Comparison of ENCODE assay signal across 12 cellular contexts in genomic region chr6:54194067-54194466, GRCh38.
A peak's percentile ranks its signal among the peaks of the same experiment; 100 is the strongest.
DNase-seq lines count a peak whose midpoint lies in the region; ATAC-seq and TF ChIP-seq lines count a peak whose summit lies in the region.
"Had no signal": no experiment of that assay in that cellular context is flagged by ENCODE, and none has a peak within 500 bp of the region (broad histone marks: within the 10 kb centered on the region; RNA-seq: fewer than 3 reads in every experiment).

No MANE protein-coding gene starts in this region.

- peaks cover 12% of the 10 kb centered on the region for H3K4me1 ChIP-seq in ACC112 (ENCODE audit: control insufficient read depth, insufficient read depth, low read length, unreplicated experiment)
- H3K4me1 ChIP-seq in transverse colon: peaks cover 0 to 10% (median 0%) of the 10 kb centered on the region in 4 donors
- no peaks in the 10 kb centered on the region for H3K4me1 ChIP-seq in OCI-LY7 (ENCODE audit: insufficient read depth, low read length, poor library complexity, severe bottlenecking)
- H3K4me1 ChIP-seq in suprapubic skin: no peaks in the 10 kb centered on the region

- H3K36me3 ChIP-seq in ACC112 (ENCODE audit: insufficient read depth, low read length) (no peaks in the 10 kb centered on the region), transverse colon (no peaks in the 10 kb centered on the region), OCI-LY7 (ENCODE audit: insufficient read depth, low read length) (no peaks in the 10 kb centered on the region), suprapubic skin (no peaks in the 10 kb centered on the region)

- CTCF ChIA-PET in WTC11 (lab: Charles Lee): interaction anchor here (1.0 kb wide), 1 partner anchor 9 kb away, joined by 3 read pairs; no protein-coding TSS in a partner anchor
- CTCF ChIA-PET in OCI-LY7 (lab: Charles Lee; ENCODE audit: unreplicated experiment): no interaction called here

- DNase-seq in HPDE6-E6E7 (ENCODE audit: extremely low spot score) (peak; percentile 17), WTC11 (ENCODE audit: low spot score) (no peak), islet precursor cell (peak; percentile 87), transverse colon (no peak), OCI-LY7 (ENCODE audit: low spot score) (no peak), suprapubic skin (ENCODE audit: low spot score in 2 of 2) (no peak)
- DNase-seq: activated T-cell treated with anti-CD3 and anti-CD28 coated beads, Interleukin-2, amount 50 U/mL, for 4 hours; left colon; NCI-H2107; T-helper 2 cell had no signal

- H3K4me3 Mint-ChIP-seq in WTC11: no peak overlapping the region
- H3K4me3 Mint-ChIP-seq: activated T-cell treated with anti-CD3 and anti-CD28 coated beads, Interleukin-2, amount 50 U/mL, for 4 hours had no signal

- WGBS in transverse colon (ENCODE audit: low coverage in 1 of 2), 2 donors: 51 to 100% methylated on average over 2 to 4 of the region's 4 CpGs
- WGBS in suprapubic skin: 51% methylated on average over 4 of the region's 4 CpGs

- TF ChIP-seq CTCF in WTC11 (IDR thresholded peaks at IDR 0.05) (no peak), transverse colon (IDR thresholded peaks at IDR 0.05) (no peak), OCI-LY7 (conservative IDR thresholded peaks at IDR 0.05; ENCODE audit: low read length) (no peak), suprapubic skin (IDR thresholded peaks at IDR 0.05) (no peak)

- ATAC-seq in WTC11 (peak; percentile 69), HG03025 (IDR thresholded peaks at IDR 0.05; ENCODE audit: low FRiP score, unreplicated experiment) (no peak)
- ATAC-seq: activated T-cell treated with anti-CD3 and anti-CD28 coated beads, Interleukin-2, amount 50 U/mL, for 4 hours; left colon had no signal

- no peak for TF ChIP-seq EP300 in transverse colon (IDR thresholded peaks at IDR 0.05; ENCODE audit: low read depth)
- no peak for TF ChIP-seq EP300 in suprapubic skin (IDR thresholded peaks at IDR 0.05)

- H3K27me3 Mint-ChIP-seq in WTC11 (ENCODE audit: low read depth): peaks cover 29% of the 10 kb centered on the region

- H3K9me3 ChIP-seq in transverse colon: no peaks in the 10 kb centered on the region
- no peaks in the 10 kb centered on the region for H3K9me3 ChIP-seq in OCI-LY7 (ENCODE audit: low read length)
- no peaks in the 10 kb centered on the region for H3K9me3 ChIP-seq in suprapubic skin

- no peaks in the 10 kb centered on the region for H3K79me2 ChIP-seq in ACC112 (ENCODE audit: control insufficient read depth, insufficient read depth, low read length, unreplicated experiment)
- H3K79me2 ChIP-seq in OCI-LY7 (ENCODE audit: insufficient read depth, low read depth, low read length): no peaks in the 10 kb centered on the region

- peak overlapping the region; percentile 31; the same call in 1 of the 2 replicates for H3K27ac ChIP-seq in ACC112 (ENCODE audit: low read depth, low read length)
- no peak overlapping the region for H3K27ac ChIP-seq in transverse colon
- H3K27ac ChIP-seq in OCI-LY7 (ENCODE audit: low read depth, low read length, poor library complexity, severe bottlenecking): no peak overlapping the region
- no peak overlapping the region for H3K27ac ChIP-seq in suprapubic skin

- H3K9me2 ChIP-seq in OCI-LY7 (ENCODE audit: insufficient read depth, low read length): no peaks in the 10 kb centered on the region

- no TSS peak for BruUV-seq in OCI-LY7 (replicated peaks; lab: Mats Ljungman, UMichigan)

- intact Hi-C loops in transverse colon (cut with DNase I; ENCODE audit: low total_unique reads) (no loop called here), OCI-LY7 (cut with micrococcal nuclease; ENCODE audit: unreplicated experiment) (no loop called here)

- peak overlapping the region; percentile 77 for H2AFZ ChIP-seq in ACC112 (ENCODE audit: low read length, unreplicated experiment)
- H2AFZ ChIP-seq in OCI-LY7 (ENCODE audit: low read length): no peak overlapping the region

- no peaks in the 10 kb centered on the region for H4K20me1 ChIP-seq in OCI-LY7 (ENCODE audit: insufficient read depth, low read length)

- H3K4me2 ChIP-seq in OCI-LY7 (ENCODE audit: low read length): no peak overlapping the region

- H3K27ac Mint-ChIP-seq in WTC11: no peak overlapping the region

- TF ChIP-seq POLR2A in transverse colon (IDR thresholded peaks at IDR 0.05): no peak
- TF ChIP-seq POLR2A in suprapubic skin (IDR thresholded peaks at IDR 0.05): no peak

- H3K4me3 ChIP-seq in ACC112 (ENCODE audit: low read depth, low read length) (no peak overlapping the region), transverse colon (no peak overlapping the region), OCI-LY7 (ENCODE audit: low read depth, low read length, poor library complexity, severe bottlenecking) (no peak overlapping the region), suprapubic skin (no peak overlapping the region)

- no peaks in the 10 kb centered on the region for H3K9me3 Mint-ChIP-seq in WTC11

- H3K27me3 ChIP-seq in ACC112 (ENCODE audit: insufficient read depth, low read length): no peaks in the 10 kb centered on the region
- H3K27me3 ChIP-seq in transverse colon: no peaks in the 10 kb centered on the region
- H3K27me3 ChIP-seq in suprapubic skin: no peaks in the 10 kb centered on the region

- H3K4me1 Mint-ChIP-seq in WTC11: peaks cover 16% of the 10 kb centered on the region

- no peaks in the 10 kb centered on the region for H3K36me3 Mint-ChIP-seq in WTC11

- in situ Hi-C loops in transverse colon (cut with MboI; ENCODE audit: low pct_ligation_motif_present in 1 of 4, low pct_unique_long_range_greater_than_20kb in 1 of 4, low sequenced_read_pairs in 3 of 4): no loop called here

- POLR2A ChIA-PET in WTC11 (lab: Charles Lee): no interaction called here
- POLR2A ChIA-PET in OCI-LY7 (lab: Charles Lee): no interaction called here

TF ChIP-seq in WTC11, 78 proteins besides CTCF, POLR2A, EP300 and RAD21 (continues in another document):
- no peak for TF ChIP-seq CREB1 (CRISPR knock-in tag; IDR thresholded peaks at IDR 0.05)
- TF ChIP-seq FOXP1 (CRISPR knock-in tag; IDR thresholded peaks at IDR 0.05; ENCODE audit: borderline replicate concordance): no peak
- no peak for TF ChIP-seq ELF4 (CRISPR knock-in tag; IDR thresholded peaks at IDR 0.05; ENCODE audit: low read depth)
- TF ChIP-seq GTF2I (CRISPR knock-in tag; conservative IDR thresholded peaks at IDR 0.05): no peak
- TF ChIP-seq FOXJ3 (CRISPR knock-in tag; IDR thresholded peaks at IDR 0.05; ENCODE audit: borderline replicate concordance): no peak
- TF ChIP-seq IRF2 (CRISPR knock-in tag; IDR thresholded peaks at IDR 0.05; ENCODE audit: borderline replicate concordance, low read depth): no peak
- no peak for TF ChIP-seq PREB (CRISPR knock-in tag; IDR thresholded peaks at IDR 0.05; ENCODE audit: borderline replicate concordance)
- TF ChIP-seq JUN (CRISPR knock-in tag; IDR thresholded peaks at IDR 0.05): no peak
- TF ChIP-seq ZNF232 (CRISPR knock-in tag; IDR thresholded peaks at IDR 0.05): no peak
- no peak for TF ChIP-seq ZNF532 (CRISPR knock-in tag; IDR thresholded peaks at IDR 0.05; ENCODE audit: borderline replicate concordance)

Comparison
In these comparisons a context has a peak if more than half of its experiments do, and no peak if none do; other contexts are left out.
1. DNase-seq: peak in HPDE6-E6E7 (single experiment) and islet precursor cell (single experiment); none in WTC11 (single experiment), transverse colon (single experiment), OCI-LY7 (single experiment) and suprapubic skin (0 of 2).